In genomic region chrX:42818151-42818921, GRCh38 we compare ENCODE assay signal across 34 cellular contexts. TPM values are rescaled to one million over a fixed set of nuclear protein-coding genes. Genes with fewer than 3 reads are reported as not detected.
"Had no signal": no experiment of that assay in that cellular context is flagged by ENCODE, and none has a peak within 500 bp of the region (broad histone marks: within the 10 kb centered on the region; RNA-seq: fewer than 3 reads in every experiment).

No MANE protein-coding gene starts in this region.

- H3K4me3 ChIP-seq: body of pancreas, gastrocnemius medialis, hepatocyte, pancreas, prostate gland, sigmoid colon, thoracic aorta, upper lobe of left lung, vagina had no signal

- H3K27ac Mint-ChIP-seq: activated naive CD8-positive, alpha-beta T cell; mesothelial cell of epicardium; naive B cell; nephron progenitor cell; stimulated activated effector memory CD8-positive, alpha-beta T cell treated with anti-CD3 and anti-CD28 coated beads, Interleukin-12 subunit alpha, Interleukin-12 subunit beta, amount 100 ng/mL, for 72 hours; stimulated activated naive CD8-positive, alpha-beta T cell treated with anti-CD3 and anti-CD28 coated beads, Interleukin-15, Interleukin-2, amounts not matched to agents 100 ng/mL and 50 ng/mL, for 24 hours; T-helper 2 cell treated with Interferon-gamma antibody and Interleukin-4, amounts not matched to agents 5 μg/mL and 100 μg/mL, for 36 hours had no signal

- H3K27me3 ChIP-seq: body of pancreas, gastrocnemius medialis, hepatocyte, sigmoid colon, upper lobe of left lung, vagina had no signal

- H3K4me2 ChIP-seq: hepatocyte had no signal

- H3K27me3 Mint-ChIP-seq: activated naive CD8-positive, alpha-beta T cell; naive B cell; stimulated activated naive CD8-positive, alpha-beta T cell treated with anti-CD3 and anti-CD28 coated beads, Interleukin-15, Interleukin-2, amounts not matched to agents 100 ng/mL and 50 ng/mL, for 24 hours had no signal

- H3K4me1 Mint-ChIP-seq: mesothelial cell of epicardium; nephron progenitor cell; stimulated activated effector memory CD8-positive, alpha-beta T cell treated with anti-CD3 and anti-CD28 coated beads, Interleukin-12 subunit alpha, Interleukin-12 subunit beta, amount 100 ng/mL, for 72 hours had no signal

- H3K27ac ChIP-seq: body of pancreas, gastrocnemius medialis, hepatocyte, pancreas, prostate gland, sigmoid colon, thoracic aorta, upper lobe of left lung, vagina had no signal

- H3K4me1 ChIP-seq: body of pancreas, gastrocnemius medialis, pancreas, prostate gland, sigmoid colon, upper lobe of left lung, vagina had no signal

- H3K79me2 ChIP-seq: hepatocyte had no signal

- H3K9me3 ChIP-seq: body of pancreas, gastrocnemius medialis, pancreas, prostate gland, thoracic aorta, vagina had no signal

- H3K36me3 ChIP-seq: gastrocnemius medialis, pancreas, prostate gland, sigmoid colon, thoracic aorta, upper lobe of left lung, vagina had no signal

- H3K4me3 Mint-ChIP-seq: activated naive CD8-positive, alpha-beta T cell; mesothelial cell of epicardium; naive B cell; nephron progenitor cell; stimulated activated effector memory CD8-positive, alpha-beta T cell treated with anti-CD3 and anti-CD28 coated beads, Interleukin-12 subunit alpha, Interleukin-12 subunit beta, amount 100 ng/mL, for 72 hours; stimulated activated naive CD8-positive, alpha-beta T cell treated with anti-CD3 and anti-CD28 coated beads, Interleukin-15, Interleukin-2, amounts not matched to agents 100 ng/mL and 50 ng/mL, for 24 hours; T-helper 2 cell treated with Interferon-gamma antibody and Interleukin-4, amounts not matched to agents 5 μg/mL and 100 μg/mL, for 36 hours had no signal

- H3K36me3 Mint-ChIP-seq: mesothelial cell of epicardium had no signal

- DNase-seq: activated CD4-positive, alpha-beta T cell treated with anti-CD3 and anti-CD28 coated beads for 4 hours; activated CD4-positive, alpha-beta T cell treated with anti-CD3 and anti-CD28 coated beads, Interleukin-2, amount 50 U/mL, for 4 hours; activated CD4-positive, CD25-positive, alpha-beta regulatory T cell; activated effector memory CD4-positive, alpha-beta T cell treated with Interleukin-2 at 50 U/mL for 16 hours; activated naive CD4-positive, alpha-beta T cell treated with Interleukin-2 at 50 U/mL for 16 hours; activated T-cell treated with anti-CD3 and anti-CD28 coated beads for 4 hours; anterior cingulate cortex; body of pancreas; effector memory CD4-positive, alpha-beta T cell; erythroblast; gastrocnemius medialis; glutamatergic neuron; left colon; mammary epithelial cell; naive B cell; nephron progenitor cell; pancreas; sigmoid colon; small intestine; stimulated activated CD4-positive, alpha-beta T cell treated with anti-CD3 and anti-CD28 coated beads, Interleukin-4, amount 100 ng/mL, for 24 hours had no signal

- ATAC-seq: body of pancreas; gastrocnemius medialis; left colon; pancreas; stimulated activated effector memory CD8-positive, alpha-beta T cell treated with anti-CD3 and anti-CD28 coated beads, Interleukin-12 subunit alpha, Interleukin-12 subunit beta, amount 100 ng/mL, for 72 hours had no signal

RNA-seq across cellular contexts. Expression of gene PPP1R2C, which starts 40.4 kb away (rescaled TPM):
- total RNA-seq: body of pancreas, dermis microvascular lymphatic vessel endothelial cell, gastrocnemius medialis, hepatocyte, left colon, liver, mammary epithelial cell, mesothelial cell of epicardium, pancreas, sigmoid colon, thoracic aorta, upper lobe of left lung, vagina had no signal
- polyA plus RNA-seq: adipose tissue, hepatocyte, keratinocyte, liver, mammary epithelial cell, pancreas, sigmoid colon, small intestine had no signal
